37 cellular contexts compared by ENCODE assay signal in genomic region chr10:71505862-71506261, GRCh38.
"Had no signal": no experiment of that assay in that cellular context is flagged by ENCODE, and none has a peak within 500 bp of the region (broad histone marks: within the 10 kb centered on the region; RNA-seq: fewer than 3 reads in every experiment).

No MANE protein-coding gene starts in this region.

- H3K9me3 Mint-ChIP-seq: activated CD4-positive, alpha-beta memory T cell treated with anti-CD3 and anti-CD28 coated beads, Interleukin-2, amount 10 ng/mL, durations not matched to agents 7 days and 5 days; activated CD4-positive, alpha-beta T cell treated with anti-CD3 and anti-CD28 coated beads, Interleukin-2, amount 10 ng/mL, durations not matched to agents 7 days and 5 days; activated naive CD4-positive, alpha-beta T cell treated with anti-CD3 and anti-CD28 coated beads, Interleukin-2, amount 10 ng/mL, durations not matched to agents 7 days and 5 days; activated naive CD4-positive, alpha-beta T cell treated with anti-CD3 and anti-CD28 coated beads, Interleukin-2, amount 50 U/mL, for 24 hours; activated naive CD8-positive, alpha-beta T cell treated with anti-CD3 and anti-CD28 coated beads, Interleukin-2, amount 10 ng/mL, durations not matched to agents 7 days and 5 days; activated naive CD8-positive, alpha-beta T cell treated with anti-CD3 and anti-CD28 coated beads, Interleukin-2, amount 50 U/mL, for 24 hours; activated T-cell treated with anti-CD3 and anti-CD28 coated beads, Interleukin-2, amount 50 U/mL, for 24 hours; activated T-helper 2 cell treated with anti-CD3 and anti-CD28 coated beads, Interferon-gamma antibody, Interleukin-2, Interleukin-4, amounts not matched to agents 10 μg/mL and 5 μg/mL and 100 μg/mL, durations not matched to agents 14 hours and 24 hours and 36 hours; brain; central memory CD8-positive, alpha-beta T cell; T-helper 1 cell treated with Interleukin-12 subunit alpha and Interleukin-12 subunit beta and Interleukin-4 antibody, amounts not matched to agents 30 μg/mL and 1 μg/mL, for 36 hours; T-helper 2 cell treated with Interferon-gamma antibody and Interleukin-4, amounts not matched to agents 5 μg/mL and 100 μg/mL, for 36 hours had no signal

- H3K4me3 Mint-ChIP-seq: activated CD4-positive, alpha-beta memory T cell treated with anti-CD3 and anti-CD28 coated beads, Interleukin-2, amount 10 ng/mL, durations not matched to agents 7 days and 5 days; activated CD4-positive, alpha-beta T cell treated with anti-CD3 and anti-CD28 coated beads for 36 hours; activated CD4-positive, alpha-beta T cell treated with anti-CD3 and anti-CD28 coated beads, Interleukin-2, amount 10 ng/mL, durations not matched to agents 7 days and 5 days; activated CD8-positive, alpha-beta memory T cell treated with anti-CD3 and anti-CD28 coated beads, Interleukin-2, amount 10 ng/mL, durations not matched to agents 7 days and 5 days; activated CD8-positive, alpha-beta T cell treated with anti-CD3 and anti-CD28 coated beads, Interleukin-2, amount 10 ng/mL, durations not matched to agents 7 days and 5 days; activated naive CD4-positive, alpha-beta T cell treated with anti-CD3 and anti-CD28 coated beads, Interleukin-2, amount 10 ng/mL, durations not matched to agents 7 days and 5 days; activated naive CD4-positive, alpha-beta T cell treated with anti-CD3 and anti-CD28 coated beads, Interleukin-2, amount 50 U/mL, for 24 hours; activated naive CD8-positive, alpha-beta T cell; activated naive CD8-positive, alpha-beta T cell treated with anti-CD3 and anti-CD28 coated beads, Interleukin-2, amount 10 ng/mL, durations not matched to agents 7 days and 5 days; activated naive CD8-positive, alpha-beta T cell treated with anti-CD3 and anti-CD28 coated beads, Interleukin-2, amount 50 U/mL, for 24 hours; activated T-cell treated with anti-CD3 and anti-CD28 coated beads, Interleukin-2, amount 50 U/mL, for 24 hours; brain; central memory CD8-positive, alpha-beta T cell; T-helper 1 cell treated with Interleukin-12 subunit alpha and Interleukin-12 subunit beta and Interleukin-4 antibody, amounts not matched to agents 30 μg/mL and 1 μg/mL, for 36 hours; T-helper 2 cell treated with Interferon-gamma antibody and Interleukin-4, amounts not matched to agents 5 μg/mL and 100 μg/mL, for 36 hours; WTC11 had no signal

- DNase-seq: activated CD4-positive, alpha-beta memory T cell treated with anti-CD3 and anti-CD28 coated beads, Interleukin-2, amount 10 ng/mL, durations not matched to agents 7 days and 5 days; activated CD4-positive, alpha-beta T cell treated with anti-CD3 and anti-CD28 coated beads for 1 hour; activated CD4-positive, alpha-beta T cell treated with anti-CD3 and anti-CD28 coated beads for 36 hours; activated CD4-positive, alpha-beta T cell treated with anti-CD3 and anti-CD28 coated beads for 48 hours; activated CD4-positive, alpha-beta T cell treated with anti-CD3 and anti-CD28 coated beads, Interleukin-2, amount 10 ng/mL, durations not matched to agents 7 days and 5 days; activated CD4-positive, alpha-beta T cell treated with anti-CD3 and anti-CD28 coated beads, Interleukin-2, amount 50 U/mL, for 48 hours; activated CD4-positive, CD25-positive, alpha-beta regulatory T cell; activated CD8-positive, alpha-beta memory T cell treated with anti-CD3 and anti-CD28 coated beads for 24 hours; activated CD8-positive, alpha-beta memory T cell treated with anti-CD3 and anti-CD28 coated beads, Interleukin-2, amount 10 ng/mL, durations not matched to agents 7 days and 5 days; activated CD8-positive, alpha-beta memory T cell treated with anti-CD3 and anti-CD28 coated beads, Interleukin-2, amount 50 U/mL, for 48 hours; activated CD8-positive, alpha-beta T cell treated with anti-CD3 and anti-CD28 coated beads, Interleukin-2, amount 10 ng/mL, durations not matched to agents 7 days and 5 days; activated effector memory CD4-positive, alpha-beta T cell treated with Interleukin-2 at 50 U/mL for 16 hours; activated gamma-delta T cell; activated naive CD4-positive, alpha-beta T cell treated with anti-CD3 and anti-CD28 coated beads, Interleukin-2, amount 10 ng/mL, durations not matched to agents 7 days and 5 days; activated naive CD4-positive, alpha-beta T cell treated with Interleukin-2 at 50 U/mL for 16 hours; activated naive CD8-positive, alpha-beta T cell treated with anti-CD3 and anti-CD28 coated beads, Interleukin-2, amount 10 ng/mL, durations not matched to agents 7 days and 5 days; activated naive CD8-positive, alpha-beta T cell treated with anti-CD3 and anti-CD28 coated beads, Interleukin-2, amount 50 U/mL, for 24 hours; activated T-cell treated with anti-CD3 and anti-CD28 coated beads, Interleukin-2, amount 50 U/mL, for 24 hours; activated T-cell treated with anti-CD3 and anti-CD28 coated beads, Interleukin-2, amount 50 U/mL, for 48 hours; amygdala; anterior cingulate cortex; caudate nucleus; cerebellar nuclear complex; T-helper 2 cell; T-helper 9 cell; WERI-Rb-1 had no signal

- H3K27ac Mint-ChIP-seq: activated CD4-positive, alpha-beta memory T cell treated with anti-CD3 and anti-CD28 coated beads, Interleukin-2, amount 10 ng/mL, durations not matched to agents 7 days and 5 days; activated CD4-positive, alpha-beta T cell treated with anti-CD3 and anti-CD28 coated beads for 36 hours; activated CD4-positive, alpha-beta T cell treated with anti-CD3 and anti-CD28 coated beads, Interleukin-2, amount 10 ng/mL, durations not matched to agents 7 days and 5 days; activated CD8-positive, alpha-beta memory T cell treated with anti-CD3 and anti-CD28 coated beads, Interleukin-2, amount 10 ng/mL, durations not matched to agents 7 days and 5 days; activated CD8-positive, alpha-beta T cell treated with anti-CD3 and anti-CD28 coated beads, Interleukin-2, amount 10 ng/mL, durations not matched to agents 7 days and 5 days; activated naive CD4-positive, alpha-beta T cell treated with anti-CD3 and anti-CD28 coated beads, Interleukin-2, amount 10 ng/mL, durations not matched to agents 7 days and 5 days; activated naive CD4-positive, alpha-beta T cell treated with anti-CD3 and anti-CD28 coated beads, Interleukin-2, amount 50 U/mL, for 24 hours; activated naive CD8-positive, alpha-beta T cell; activated naive CD8-positive, alpha-beta T cell treated with anti-CD3 and anti-CD28 coated beads, Interleukin-2, amount 10 ng/mL, durations not matched to agents 7 days and 5 days; activated naive CD8-positive, alpha-beta T cell treated with anti-CD3 and anti-CD28 coated beads, Interleukin-2, amount 50 U/mL, for 24 hours; activated T-cell treated with anti-CD3 and anti-CD28 coated beads, Interleukin-2, amount 50 U/mL, for 24 hours; activated T-helper 2 cell treated with anti-CD3 and anti-CD28 coated beads, Interferon-gamma antibody, Interleukin-2, Interleukin-4, amounts not matched to agents 10 μg/mL and 5 μg/mL and 100 μg/mL, durations not matched to agents 14 hours and 24 hours and 36 hours; T-helper 1 cell treated with Interleukin-12 subunit alpha and Interleukin-12 subunit beta and Interleukin-4 antibody, amounts not matched to agents 30 μg/mL and 1 μg/mL, for 36 hours; T-helper 2 cell treated with Interferon-gamma antibody and Interleukin-4, amounts not matched to agents 5 μg/mL and 100 μg/mL, for 36 hours; WTC11 had no signal

- H3K27me3 Mint-ChIP-seq: activated CD4-positive, alpha-beta T cell treated with anti-CD3 and anti-CD28 coated beads, Interleukin-2, amount 10 ng/mL, durations not matched to agents 7 days and 5 days; activated CD8-positive, alpha-beta memory T cell treated with anti-CD3 and anti-CD28 coated beads, Interleukin-2, amount 10 ng/mL, durations not matched to agents 7 days and 5 days; activated naive CD4-positive, alpha-beta T cell treated with anti-CD3 and anti-CD28 coated beads, Interleukin-2, amount 10 ng/mL, durations not matched to agents 7 days and 5 days; activated naive CD4-positive, alpha-beta T cell treated with anti-CD3 and anti-CD28 coated beads, Interleukin-2, amount 50 U/mL, for 24 hours; activated naive CD8-positive, alpha-beta T cell; activated naive CD8-positive, alpha-beta T cell treated with anti-CD3 and anti-CD28 coated beads, Interleukin-2, amount 50 U/mL, for 24 hours; activated T-cell treated with anti-CD3 and anti-CD28 coated beads, Interleukin-2, amount 50 U/mL, for 24 hours had no signal

- H3K27ac ChIP-seq: ascending aorta, cardiac muscle cell had no signal

- H3K36me3 Mint-ChIP-seq: activated CD8-positive, alpha-beta memory T cell treated with anti-CD3 and anti-CD28 coated beads, Interleukin-2, amount 10 ng/mL, durations not matched to agents 7 days and 5 days; activated naive CD4-positive, alpha-beta T cell treated with anti-CD3 and anti-CD28 coated beads, Interleukin-2, amount 10 ng/mL, durations not matched to agents 7 days and 5 days; activated naive CD4-positive, alpha-beta T cell treated with anti-CD3 and anti-CD28 coated beads, Interleukin-2, amount 50 U/mL, for 24 hours; activated naive CD8-positive, alpha-beta T cell; activated naive CD8-positive, alpha-beta T cell treated with anti-CD3 and anti-CD28 coated beads, Interleukin-2, amount 10 ng/mL, durations not matched to agents 7 days and 5 days; brain; WTC11 had no signal

- H3K4me1 Mint-ChIP-seq: activated CD4-positive, alpha-beta T cell treated with anti-CD3 and anti-CD28 coated beads for 36 hours; activated CD8-positive, alpha-beta memory T cell treated with anti-CD3 and anti-CD28 coated beads, Interleukin-2, amount 10 ng/mL, durations not matched to agents 7 days and 5 days; activated naive CD4-positive, alpha-beta T cell treated with anti-CD3 and anti-CD28 coated beads, Interleukin-2, amount 50 U/mL, for 24 hours; activated naive CD8-positive, alpha-beta T cell treated with anti-CD3 and anti-CD28 coated beads, Interleukin-2, amount 10 ng/mL, durations not matched to agents 7 days and 5 days; activated naive CD8-positive, alpha-beta T cell treated with anti-CD3 and anti-CD28 coated beads, Interleukin-2, amount 50 U/mL, for 24 hours; central memory CD8-positive, alpha-beta T cell had no signal

- ATAC-seq: activated CD4-positive, alpha-beta T cell treated with anti-CD3 and anti-CD28 coated beads for 36 hours; activated CD4-positive, CD25-positive, alpha-beta regulatory T cell treated with anti-CD3 and anti-CD28 coated beads, Interleukin-2, amount 50 U/mL, for 24 hours; activated CD8-positive, alpha-beta memory T cell treated with anti-CD3 and anti-CD28 coated beads, Interleukin-2, amount 10 ng/mL, durations not matched to agents 7 days and 5 days; activated CD8-positive, alpha-beta T cell treated with anti-CD3 and anti-CD28 coated beads, Interleukin-2, amount 10 ng/mL, durations not matched to agents 7 days and 5 days; activated naive CD8-positive, alpha-beta T cell treated with anti-CD3 and anti-CD28 coated beads, Interleukin-2, amount 50 U/mL, for 24 hours; WTC11 had no signal
